ENCODE assay signal across 28 cellular contexts in genomic region chr15:36811903-36812302, GRCh38.
"Had no signal": no experiment of that assay in that cellular context is flagged by ENCODE, and none has a peak within 500 bp of the region (broad histone marks: within the 10 kb centered on the region; RNA-seq: fewer than 3 reads in every experiment).

No MANE protein-coding gene starts in this region.

- ATAC-seq: activated CD4-positive, alpha-beta T cell treated with anti-CD3 and anti-CD28 coated beads for 36 hours; activated CD8-positive, alpha-beta T cell treated with anti-CD3 and anti-CD28 coated beads, Interleukin-2, amount 10 ng/mL, durations not matched to agents 7 days and 5 days; Panc1; Right ventricle myocardium inferior had no signal

- H3K9me3 Mint-ChIP-seq: activated naive CD8-positive, alpha-beta T cell treated with anti-CD3 and anti-CD28 coated beads, Interleukin-2, amount 10 ng/mL, durations not matched to agents 7 days and 5 days had no signal

- H3K4me1 Mint-ChIP-seq: activated CD4-positive, alpha-beta T cell treated with anti-CD3 and anti-CD28 coated beads for 36 hours; activated naive CD8-positive, alpha-beta T cell treated with anti-CD3 and anti-CD28 coated beads, Interleukin-2, amount 10 ng/mL, durations not matched to agents 7 days and 5 days had no signal

- H3K27me3 Mint-ChIP-seq: activated CD4-positive, alpha-beta T cell treated with anti-CD3 and anti-CD28 coated beads for 36 hours had no signal

- H3K4me1 ChIP-seq: SJCRH30 had no signal

- DNase-seq: activated CD4-positive, alpha-beta T cell treated with anti-CD3 and anti-CD28 coated beads for 36 hours; activated CD8-positive, alpha-beta memory T cell treated with anti-CD3 and anti-CD28 coated beads, Interleukin-2, amount 50 U/mL, for 48 hours; activated CD8-positive, alpha-beta T cell treated with anti-CD3 and anti-CD28 coated beads, Interleukin-2, amount 10 ng/mL, durations not matched to agents 7 days and 5 days; activated naive CD4-positive, alpha-beta T cell treated with anti-CD3 and anti-CD28 coated beads, Interleukin-2, amount 50 U/mL, for 16 hours; activated naive CD8-positive, alpha-beta T cell treated with anti-CD3 and anti-CD28 coated beads, Interleukin-2, amount 10 ng/mL, durations not matched to agents 7 days and 5 days; activated T-cell treated with anti-CD3 and anti-CD28 coated beads, Interleukin-2, amount 50 U/mL, for 1 hour; adrenal gland; anterior cingulate cortex; MG63; MV-4-11; NCI-H1092 treated with DMSO at 0.1 percent for 48 hours; NCI-H1417 treated with DMSO at 0.1 percent for 48 hours; NCI-H1694; NCI-H2029; NCI-H2107; NCI-H2171 treated with DMSO at 0.1 percent for 48 hours; NCI-H226; NCI-H510A; NCI-H526 treated with DMSO at 0.1 percent for 48 hours; NCI-H82; OCI-M1; RPMI8226; SJCRH30; SK-N-SH; T-helper 1 cell; WERI-Rb-1 had no signal

- H3K36me3 ChIP-seq: MG63, SJCRH30, WERI-Rb-1 had no signal

- H3K27me3 ChIP-seq: adrenal gland, MG63, SJCRH30 had no signal

- H3K36me3 Mint-ChIP-seq: activated naive CD8-positive, alpha-beta T cell treated with anti-CD3 and anti-CD28 coated beads, Interleukin-2, amount 10 ng/mL, durations not matched to agents 7 days and 5 days had no signal

- H3K4me3 Mint-ChIP-seq: activated CD4-positive, alpha-beta T cell treated with anti-CD3 and anti-CD28 coated beads for 36 hours; activated CD8-positive, alpha-beta T cell treated with anti-CD3 and anti-CD28 coated beads, Interleukin-2, amount 10 ng/mL, durations not matched to agents 7 days and 5 days; activated naive CD8-positive, alpha-beta T cell treated with anti-CD3 and anti-CD28 coated beads, Interleukin-2, amount 10 ng/mL, durations not matched to agents 7 days and 5 days had no signal

- H3K27ac ChIP-seq: adrenal gland, SJCRH30, WERI-Rb-1 had no signal

- H3K27ac Mint-ChIP-seq: activated CD4-positive, alpha-beta T cell treated with anti-CD3 and anti-CD28 coated beads for 36 hours; activated CD8-positive, alpha-beta T cell treated with anti-CD3 and anti-CD28 coated beads, Interleukin-2, amount 10 ng/mL, durations not matched to agents 7 days and 5 days; activated naive CD8-positive, alpha-beta T cell treated with anti-CD3 and anti-CD28 coated beads, Interleukin-2, amount 10 ng/mL, durations not matched to agents 7 days and 5 days had no signal

- H3K4me2 ChIP-seq: SK-N-SH had no signal

- H3K9me3 ChIP-seq: adrenal gland, MG63, SJCRH30, SK-N-SH had no signal

- H3K4me3 ChIP-seq: adrenal gland, MG63, SJCRH30 had no signal
